Comparison of ENCODE assay signal across 20 cellular contexts in the genomic region with DNA sequence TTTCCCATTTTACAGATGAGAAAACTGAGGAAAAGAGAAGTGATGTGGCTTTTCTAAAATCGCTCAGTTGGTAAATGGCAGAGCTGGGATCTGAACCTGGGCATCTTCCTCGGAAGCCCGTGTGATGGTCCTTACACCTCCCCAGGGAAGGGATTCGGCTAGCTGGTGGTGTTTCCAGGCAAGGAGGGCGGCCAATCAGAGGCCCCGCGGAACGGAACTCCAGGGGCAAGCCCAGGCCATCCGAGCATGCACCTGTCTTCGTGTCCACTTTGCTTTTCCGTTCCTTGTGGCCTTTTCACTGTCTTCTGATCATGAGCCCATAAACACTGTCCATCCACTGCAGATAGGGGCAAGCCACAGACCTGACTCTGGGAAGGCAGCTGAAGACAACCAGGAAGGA.
A peak's percentile ranks its signal among the peaks of the same experiment; 100 is the strongest.
DNase-seq lines count a peak whose midpoint lies in the region; TF ChIP-seq lines count a peak whose summit lies in the region.
"Had no signal": no experiment of that assay in that cellular context is flagged by ENCODE, and none has a peak within 500 bp of the region (broad histone marks: within the 10 kb centered on the region; RNA-seq: fewer than 3 reads in every experiment).

No MANE protein-coding gene starts in this region.

- no peak overlapping the region for H3K27ac Mint-ChIP-seq in chondrocyte (ENCODE audit: unreplicated experiment)
- H3K27ac Mint-ChIP-seq: B cell; CD4-positive, CD25-positive, alpha-beta regulatory T cell; CD8-positive, alpha-beta T cell had no signal

- TF ChIP-seq CTCF in chondrocyte (IDR thresholded peaks at IDR 0.05) = no peak

- no peaks in the 10 kb centered on the region for H3K9me3 Mint-ChIP-seq in chondrocyte (ENCODE audit: low read depth)
- H3K9me3 Mint-ChIP-seq: CD4-positive, CD25-positive, alpha-beta regulatory T cell; CD8-positive, alpha-beta T cell had no signal

- H3K36me3 Mint-ChIP-seq in chondrocyte (ENCODE audit: low read depth) = no peaks in the 10 kb centered on the region
- H3K36me3 Mint-ChIP-seq: CD4-positive, CD25-positive, alpha-beta regulatory T cell; CD8-positive, alpha-beta T cell had no signal

- peaks cover 11% of the 10 kb centered on the region for H3K27me3 Mint-ChIP-seq in chondrocyte (ENCODE audit: low read depth)
- H3K27me3 Mint-ChIP-seq: CD4-positive, CD25-positive, alpha-beta regulatory T cell had no signal

- H3K27me3 ChIP-seq in layer of hippocampus (ENCODE audit: control insufficient read depth, insufficient read depth, low read length) = no peaks in the 10 kb centered on the region

- peak overlapping the region; percentile 96 for H3K27ac ChIP-seq in caudate nucleus (ENCODE audit: low read depth, low read length)
- peak overlapping the region; percentile 68 for H3K27ac ChIP-seq in layer of hippocampus (ENCODE audit: low read depth, low read length)
- H3K27ac ChIP-seq in substantia nigra (ENCODE audit: low read depth, low read length, poor library complexity, severe bottlenecking) = peak overlapping the region; percentile 84
- H3K27ac ChIP-seq: 22Rv1, BLaER1, C4-2B, GM23248 had no signal

- DNase-seq in activated effector memory CD4-positive, alpha-beta T cell treated with anti-CD3 and anti-CD28 coated beads, Interleukin-2, amount 50 U/mL, for 16 hours = peak; percentile 54
- DNase-seq in activated effector memory CD4-positive, alpha-beta T cell treated with Interleukin-2 at 50 U/mL for 16 hours = no peak
- DNase-seq in caudate nucleus (lab: John Stamatoyannopoulos, UW) (peak in 1 of 61 donors; percentile 3), substantia nigra (lab: John Stamatoyannopoulos, UW) (peak in 2 of 49 donors; percentile 1 to 3), NCI-H345 (lab: John Stamatoyannopoulos, UW) (no peak), chondrocyte (ENCODE audit: low spot score) (no peak), NCI-H2171 (lab: John Stamatoyannopoulos, UW) (no peak)
- DNase-seq: Caco-2; CD4-positive, CD25-positive, alpha-beta regulatory T cell; CD8-positive, alpha-beta T cell; DMS153; DND-41; GM23248; H7; HCEC 1CT had no signal

- no peak overlapping the region for H3K4me3 Mint-ChIP-seq in chondrocyte (ENCODE audit: unreplicated experiment)
- H3K4me3 Mint-ChIP-seq: B cell; CD4-positive, CD25-positive, alpha-beta regulatory T cell; CD8-positive, alpha-beta T cell had no signal

- peaks cover 11% of the 10 kb centered on the region for H3K4me1 Mint-ChIP-seq in chondrocyte (ENCODE audit: low read depth)
- H3K4me1 Mint-ChIP-seq: B cell; CD4-positive, CD25-positive, alpha-beta regulatory T cell had no signal
